1 cellular context compared by ENCODE assay signal in genomic region chr2:23926750-23927627, GRCh38.
TF ChIP-seq lines count a peak whose summit lies in the region.

Gene ATAD2B, minus strand, starts transcription at chr2:23927123. Its CDS starts 353 bp downstream, at chr2:23926770.

TF ChIP-seq in GM12878, 131 proteins besides CTCF, POLR2A, EP300 and RAD21 (continued from another document):
- TF ChIP-seq, protein P1, sequence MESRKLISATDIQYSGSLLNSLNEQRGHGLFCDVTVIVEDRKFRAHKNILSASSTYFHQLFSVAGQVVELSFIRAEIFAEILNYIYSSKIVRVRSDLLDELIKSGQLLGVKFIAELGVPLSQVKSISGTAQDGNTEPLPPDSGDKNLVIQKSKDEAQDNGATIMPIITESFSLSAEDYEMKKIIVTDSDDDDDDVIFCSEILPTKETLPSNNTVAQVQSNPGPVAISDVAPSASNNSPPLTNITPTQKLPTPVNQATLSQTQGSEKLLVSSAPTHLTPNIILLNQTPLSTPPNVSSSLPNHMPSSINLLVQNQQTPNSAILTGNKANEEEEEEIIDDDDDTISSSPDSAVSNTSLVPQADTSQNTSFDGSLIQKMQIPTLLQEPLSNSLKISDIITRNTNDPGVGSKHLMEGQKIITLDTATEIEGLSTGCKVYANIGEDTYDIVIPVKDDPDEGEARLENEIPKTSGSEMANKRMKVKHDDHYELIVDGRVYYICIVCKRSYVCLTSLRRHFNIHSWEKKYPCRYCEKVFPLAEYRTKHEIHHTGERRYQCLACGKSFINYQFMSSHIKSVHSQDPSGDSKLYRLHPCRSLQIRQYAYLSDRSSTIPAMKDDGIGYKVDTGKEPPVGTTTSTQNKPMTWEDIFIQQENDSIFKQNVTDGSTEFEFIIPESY (IDR thresholded peaks at IDR 0.05): no peak
- TF ChIP-seq POU2F2 (IDR thresholded peaks at IDR 0.05; ENCODE audit: borderline replicate concordance, low read depth, low read length): peak; percentile 77; the same call in 2 of the 3 replicates
- TF ChIP-seq SMARCA5 (IDR thresholded peaks at IDR 0.05): peak; percentile 99
- peak; percentile 9; the same call in 1 of the 2 replicates for TF ChIP-seq RFX5 (IDR thresholded peaks at IDR 0.05; ENCODE audit: low read depth, low read length)
- no peak for TF ChIP-seq ZNF622 (IDR thresholded peaks at IDR 0.05)
- TF ChIP-seq, protein P2, sequence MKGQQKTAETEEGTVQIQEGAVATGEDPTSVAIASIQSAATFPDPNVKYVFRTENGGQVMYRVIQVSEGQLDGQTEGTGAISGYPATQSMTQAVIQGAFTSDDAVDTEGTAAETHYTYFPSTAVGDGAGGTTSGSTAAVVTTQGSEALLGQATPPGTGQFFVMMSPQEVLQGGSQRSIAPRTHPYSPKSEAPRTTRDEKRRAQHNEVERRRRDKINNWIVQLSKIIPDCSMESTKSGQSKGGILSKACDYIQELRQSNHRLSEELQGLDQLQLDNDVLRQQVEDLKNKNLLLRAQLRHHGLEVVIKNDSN (IDR thresholded peaks at IDR 0.05; ENCODE audit: borderline replicate concordance, extremely low read length, insufficient read depth, low read depth, low read length): no peak
- no peak for TF ChIP-seq E4F1 (IDR thresholded peaks at IDR 0.05; ENCODE audit: borderline replicate concordance, partially characterized antibody)
- peak; percentile 52; the same call in 1 of the 2 replicates for TF ChIP-seq PAX5 (IDR thresholded peaks at IDR 0.05; ENCODE audit: borderline replicate concordance, low read depth, low read length)
- TF ChIP-seq E2F4 (IDR thresholded peaks at IDR 0.05; ENCODE audit: low read depth, low read length): 0 out of 2 replicates have a peak, but pooled peaks have one; percentile 24
- TF ChIP-seq, protein P3, sequence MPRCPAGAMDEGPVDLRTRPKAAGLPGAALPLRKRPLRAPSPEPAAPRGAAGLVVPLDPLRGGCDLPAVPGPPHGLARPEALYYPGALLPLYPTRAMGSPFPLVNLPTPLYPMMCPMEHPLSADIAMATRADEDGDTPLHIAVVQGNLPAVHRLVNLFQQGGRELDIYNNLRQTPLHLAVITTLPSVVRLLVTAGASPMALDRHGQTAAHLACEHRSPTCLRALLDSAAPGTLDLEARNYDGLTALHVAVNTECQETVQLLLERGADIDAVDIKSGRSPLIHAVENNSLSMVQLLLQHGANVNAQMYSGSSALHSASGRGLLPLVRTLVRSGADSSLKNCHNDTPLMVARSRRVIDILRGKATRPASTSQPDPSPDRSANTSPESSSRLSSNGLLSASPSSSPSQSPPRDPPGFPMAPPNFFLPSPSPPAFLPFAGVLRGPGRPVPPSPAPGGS (IDR thresholded peaks at IDR 0.05; ENCODE audit: borderline replicate concordance, insufficient read depth, low read depth, low read length, poor library complexity, severe bottlenecking): peak; percentile 71
- peak; percentile 85 for TF ChIP-seq TBL1XR1 (IDR thresholded peaks at IDR 0.05; ENCODE audit: low read depth, low read length)
- TF ChIP-seq HDAC6 (IDR thresholded peaks at IDR 0.05; ENCODE audit: unreplicated experiment): no peak
- peak in 1 of 2 experiments; percentile 55; a peak in 1 of 4 replicates for TF ChIP-seq SRF (IDR thresholded peaks at IDR 0.05; ENCODE audit: low read depth in 2 of 2, low read length in 2 of 2)
- no peak for TF ChIP-seq ATF3 (IDR thresholded peaks at IDR 0.05; ENCODE audit: borderline replicate concordance, extremely low read depth, low read depth, low read length)
- TF ChIP-seq NFYA (IDR thresholded peaks at IDR 0.05; ENCODE audit: borderline replicate concordance, low read depth, low read length): no peak
- no peak for TF ChIP-seq MYC (IDR thresholded peaks at IDR 0.05; ENCODE audit: insufficient read depth, insufficient read length, insufficient replicate concordance, low read length, severe bottlenecking)
- peak; percentile 71; the same call in 1 of the 2 replicates for TF ChIP-seq RCOR1 (conservative IDR thresholded peaks at IDR 0.05; ENCODE audit: low read depth, low read length)
- TF ChIP-seq, protein P4, sequence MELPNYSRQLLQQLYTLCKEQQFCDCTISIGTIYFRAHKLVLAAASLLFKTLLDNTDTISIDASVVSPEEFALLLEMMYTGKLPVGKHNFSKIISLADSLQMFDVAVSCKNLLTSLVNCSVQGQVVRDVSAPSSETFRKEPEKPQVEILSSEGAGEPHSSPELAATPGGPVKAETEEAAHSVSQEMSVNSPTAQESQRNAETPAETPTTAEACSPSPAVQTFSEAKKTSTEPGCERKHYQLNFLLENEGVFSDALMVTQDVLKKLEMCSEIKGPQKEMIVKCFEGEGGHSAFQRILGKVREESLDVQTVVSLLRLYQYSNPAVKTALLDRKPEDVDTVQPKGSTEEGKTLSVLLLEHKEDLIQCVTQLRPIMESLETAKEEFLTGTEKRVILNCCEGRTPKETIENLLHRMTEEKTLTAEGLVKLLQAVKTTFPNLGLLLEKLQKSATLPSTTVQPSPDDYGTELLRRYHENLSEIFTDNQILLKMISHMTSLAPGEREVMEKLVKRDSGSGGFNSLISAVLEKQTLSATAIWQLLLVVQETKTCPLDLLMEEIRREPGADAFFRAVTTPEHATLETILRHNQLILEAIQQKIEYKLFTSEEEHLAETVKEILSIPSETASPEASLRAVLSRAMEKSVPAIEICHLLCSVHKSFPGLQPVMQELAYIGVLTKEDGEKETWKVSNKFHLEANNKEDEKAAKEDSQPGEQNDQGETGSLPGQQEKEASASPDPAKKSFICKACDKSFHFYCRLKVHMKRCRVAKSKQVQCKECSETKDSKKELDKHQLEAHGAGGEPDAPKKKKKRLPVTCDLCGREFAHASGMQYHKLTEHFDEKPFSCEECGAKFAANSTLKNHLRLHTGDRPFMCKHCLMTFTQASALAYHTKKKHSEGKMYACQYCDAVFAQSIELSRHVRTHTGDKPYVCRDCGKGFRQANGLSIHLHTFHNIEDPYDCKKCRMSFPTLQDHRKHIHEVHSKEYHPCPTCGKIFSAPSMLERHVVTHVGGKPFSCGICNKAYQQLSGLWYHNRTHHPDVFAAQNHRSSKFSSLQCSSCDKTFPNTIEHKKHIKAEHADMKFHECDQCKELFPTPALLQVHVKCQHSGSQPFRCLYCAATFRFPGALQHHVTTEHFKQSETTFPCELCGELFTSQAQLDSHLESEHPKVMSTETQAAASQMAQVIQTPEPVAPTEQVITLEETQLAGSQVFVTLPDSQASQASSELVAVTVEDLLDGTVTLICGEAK (IDR thresholded peaks at IDR 0.05; ENCODE audit: borderline replicate concordance): no peak; the same call in 1 of the 2 replicates
- TF ChIP-seq JUNB (IDR thresholded peaks at IDR 0.05): peak; percentile 16; the same call in 1 of the 2 replicates
- TF ChIP-seq SUZ12 (IDR thresholded peaks at IDR 0.05; ENCODE audit: unreplicated experiment): no peak
- TF ChIP-seq, protein P5, sequence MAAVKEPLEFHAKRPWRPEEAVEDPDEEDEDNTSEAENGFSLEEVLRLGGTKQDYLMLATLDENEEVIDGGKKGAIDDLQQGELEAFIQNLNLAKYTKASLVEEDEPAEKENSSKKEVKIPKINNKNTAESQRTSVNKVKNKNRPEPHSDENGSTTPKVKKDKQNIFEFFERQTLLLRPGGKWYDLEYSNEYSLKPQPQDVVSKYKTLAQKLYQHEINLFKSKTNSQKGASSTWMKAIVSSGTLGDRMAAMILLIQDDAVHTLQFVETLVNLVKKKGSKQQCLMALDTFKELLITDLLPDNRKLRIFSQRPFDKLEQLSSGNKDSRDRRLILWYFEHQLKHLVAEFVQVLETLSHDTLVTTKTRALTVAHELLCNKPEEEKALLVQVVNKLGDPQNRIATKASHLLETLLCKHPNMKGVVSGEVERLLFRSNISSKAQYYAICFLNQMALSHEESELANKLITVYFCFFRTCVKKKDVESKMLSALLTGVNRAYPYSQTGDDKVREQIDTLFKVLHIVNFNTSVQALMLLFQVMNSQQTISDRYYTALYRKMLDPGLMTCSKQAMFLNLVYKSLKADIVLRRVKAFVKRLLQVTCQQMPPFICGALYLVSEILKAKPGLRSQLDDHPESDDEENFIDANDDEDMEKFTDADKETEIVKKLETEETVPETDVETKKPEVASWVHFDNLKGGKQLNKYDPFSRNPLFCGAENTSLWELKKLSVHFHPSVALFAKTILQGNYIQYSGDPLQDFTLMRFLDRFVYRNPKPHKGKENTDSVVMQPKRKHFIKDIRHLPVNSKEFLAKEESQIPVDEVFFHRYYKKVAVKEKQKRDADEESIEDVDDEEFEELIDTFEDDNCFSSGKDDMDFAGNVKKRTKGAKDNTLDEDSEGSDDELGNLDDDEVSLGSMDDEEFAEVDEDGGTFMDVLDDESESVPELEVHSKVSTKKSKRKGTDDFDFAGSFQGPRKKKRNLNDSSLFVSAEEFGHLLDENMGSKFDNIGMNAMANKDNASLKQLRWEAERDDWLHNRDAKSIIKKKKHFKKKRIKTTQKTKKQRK (IDR thresholded peaks at IDR 0.05; ENCODE audit: low read depth, low read length): no peak
- peak; percentile 21; the same call in 1 of the 2 replicates for TF ChIP-seq BCL11A (IDR thresholded peaks at IDR 0.05; ENCODE audit: low read depth, low read length)
- no peak for TF ChIP-seq KAT2A (conservative IDR thresholded peaks at IDR 0.05; ENCODE audit: control insufficient read depth, low read depth, low read length)
- TF ChIP-seq, protein P6, sequence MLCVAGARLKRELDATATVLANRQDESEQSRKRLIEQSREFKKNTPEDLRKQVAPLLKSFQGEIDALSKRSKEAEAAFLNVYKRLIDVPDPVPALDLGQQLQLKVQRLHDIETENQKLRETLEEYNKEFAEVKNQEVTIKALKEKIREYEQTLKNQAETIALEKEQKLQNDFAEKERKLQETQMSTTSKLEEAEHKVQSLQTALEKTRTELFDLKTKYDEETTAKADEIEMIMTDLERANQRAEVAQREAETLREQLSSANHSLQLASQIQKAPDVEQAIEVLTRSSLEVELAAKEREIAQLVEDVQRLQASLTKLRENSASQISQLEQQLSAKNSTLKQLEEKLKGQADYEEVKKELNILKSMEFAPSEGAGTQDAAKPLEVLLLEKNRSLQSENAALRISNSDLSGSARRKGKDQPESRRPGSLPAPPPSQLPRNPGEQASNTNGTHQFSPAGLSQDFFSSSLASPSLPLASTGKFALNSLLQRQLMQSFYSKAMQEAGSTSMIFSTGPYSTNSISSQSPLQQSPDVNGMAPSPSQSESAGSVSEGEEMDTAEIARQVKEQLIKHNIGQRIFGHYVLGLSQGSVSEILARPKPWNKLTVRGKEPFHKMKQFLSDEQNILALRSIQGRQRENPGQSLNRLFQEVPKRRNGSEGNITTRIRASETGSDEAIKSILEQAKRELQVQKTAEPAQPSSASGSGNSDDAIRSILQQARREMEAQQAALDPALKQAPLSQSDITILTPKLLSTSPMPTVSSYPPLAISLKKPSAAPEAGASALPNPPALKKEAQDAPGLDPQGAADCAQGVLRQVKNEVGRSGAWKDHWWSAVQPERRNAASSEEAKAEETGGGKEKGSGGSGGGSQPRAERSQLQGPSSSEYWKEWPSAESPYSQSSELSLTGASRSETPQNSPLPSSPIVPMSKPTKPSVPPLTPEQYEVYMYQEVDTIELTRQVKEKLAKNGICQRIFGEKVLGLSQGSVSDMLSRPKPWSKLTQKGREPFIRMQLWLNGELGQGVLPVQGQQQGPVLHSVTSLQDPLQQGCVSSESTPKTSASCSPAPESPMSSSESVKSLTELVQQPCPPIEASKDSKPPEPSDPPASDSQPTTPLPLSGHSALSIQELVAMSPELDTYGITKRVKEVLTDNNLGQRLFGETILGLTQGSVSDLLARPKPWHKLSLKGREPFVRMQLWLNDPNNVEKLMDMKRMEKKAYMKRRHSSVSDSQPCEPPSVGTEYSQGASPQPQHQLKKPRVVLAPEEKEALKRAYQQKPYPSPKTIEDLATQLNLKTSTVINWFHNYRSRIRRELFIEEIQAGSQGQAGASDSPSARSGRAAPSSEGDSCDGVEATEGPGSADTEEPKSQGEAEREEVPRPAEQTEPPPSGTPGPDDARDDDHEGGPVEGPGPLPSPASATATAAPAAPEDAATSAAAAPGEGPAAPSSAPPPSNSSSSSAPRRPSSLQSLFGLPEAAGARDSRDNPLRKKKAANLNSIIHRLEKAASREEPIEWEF (IDR thresholded peaks at IDR 0.05; ENCODE audit: insufficient replicate concordance, low read depth, low read length): no peak
- TF ChIP-seq SREBF2 (IDR thresholded peaks at IDR 0.05; ENCODE audit: low read length): no peak
- 0 out of 2 replicates have a peak, but pooled peaks have one; percentile 9 for TF ChIP-seq JUND (IDR thresholded peaks at IDR 0.05; ENCODE audit: low read depth, low read length)
- peak; percentile 54 for TF ChIP-seq ATF7 (IDR thresholded peaks at IDR 0.05; ENCODE audit: low read depth)
- TF ChIP-seq SIN3A (IDR thresholded peaks at IDR 0.05; ENCODE audit: low read depth, low read length): peak; percentile 29; the same call in 1 of the 2 replicates
- TF ChIP-seq TAF1 (IDR thresholded peaks at IDR 0.05; ENCODE audit: borderline replicate concordance, low read depth, low read length): peak; percentile 94
- peak; percentile 49 for TF ChIP-seq SP1 (IDR thresholded peaks at IDR 0.05; ENCODE audit: low read depth, low read length)
- peak in 1 of 2 experiments; percentile 64; a peak in 2 of 4 replicates for TF ChIP-seq ETV6 (conservative IDR thresholded peaks at IDR 0.05 in 1 of 2, IDR thresholded peaks at IDR 0.05 in 1 of 2; ENCODE audit: borderline replicate concordance in 1 of 2, low read depth in 1 of 2)
- TF ChIP-seq PML (IDR thresholded peaks at IDR 0.05; ENCODE audit: low read length): peak; percentile 74; the same call in 1 of the 2 replicates
- TF ChIP-seq IKZF1 (conservative IDR thresholded peaks at IDR 0.05): peak; percentile 96
- peak; percentile 87 for TF ChIP-seq ZNF24 (IDR thresholded peaks at IDR 0.05)
- TF ChIP-seq GATAD2B (conservative IDR thresholded peaks at IDR 0.05; ENCODE audit: low read depth): peak; percentile 91
